In the genomic region with DNA sequence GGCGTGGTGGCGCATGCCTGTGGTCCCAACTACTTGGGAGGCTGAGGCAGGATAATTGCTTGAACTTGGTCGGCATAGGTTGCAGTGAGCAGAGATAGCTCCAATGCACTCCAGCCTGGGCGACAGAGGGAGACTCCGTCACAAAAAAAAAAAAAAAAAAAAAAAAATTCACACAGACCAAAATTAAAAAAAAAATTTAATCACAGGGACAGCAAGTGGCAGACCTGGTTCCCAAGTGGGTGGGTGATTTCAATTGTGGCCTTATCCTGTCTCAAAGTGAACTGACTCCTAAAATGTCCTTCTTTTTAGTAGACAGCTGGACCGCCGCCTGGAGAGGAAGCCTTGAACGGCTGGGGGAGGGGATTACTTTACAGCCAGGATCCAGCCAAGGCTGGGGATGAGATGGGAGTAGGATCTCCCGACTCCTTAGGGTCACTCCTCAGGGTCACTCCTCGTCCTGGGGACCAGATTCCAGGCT, we compare ENCODE assay signal across 8 cellular contexts. TPM values are rescaled to one million over a fixed set of nuclear protein-coding genes. Genes with fewer than 3 reads are reported as not detected.
A peak's percentile ranks its signal among the peaks of the same experiment; 100 is the strongest.
DNase-seq lines count a peak whose midpoint lies in the region; ATAC-seq and TF ChIP-seq lines count a peak whose summit lies in the region.

No MANE protein-coding gene starts in this region.

- H3K27me3 ChIP-seq in breast epithelium (peaks cover 2 to 12% of the 10 kb centered on the region in 2 donors), muscle layer of duodenum (ENCODE audit: low read depth, low read length) (peaks cover 18% of the 10 kb centered on the region)

- H3K36me3 ChIP-seq in breast epithelium: no peaks in the 10 kb centered on the region
- H3K36me3 ChIP-seq in muscle layer of duodenum (ENCODE audit: control insufficient read depth in 1 of 2, insufficient read depth in 2 of 2, low read length in 2 of 2): no peaks in the 10 kb centered on the region

- H3K9me3 ChIP-seq in breast epithelium: no peaks in the 10 kb centered on the region
- no peaks in the 10 kb centered on the region for H3K9me3 ChIP-seq in muscle layer of duodenum (ENCODE audit: control insufficient read depth in 1 of 2, low read length in 2 of 2)

- peaks cover 25% of the 10 kb centered on the region for H3K27me3 Mint-ChIP-seq in HFFc6 (ENCODE audit: insufficient read depth)

- H3K4me3 Mint-ChIP-seq in HFFc6: peak overlapping the region; percentile 77

- no peak for TF ChIP-seq CTCF in AG10803 (conservative IDR thresholded peaks at IDR 0.05; ENCODE audit: low read length)
- no peak for TF ChIP-seq CTCF in HFFc6 (IDR thresholded peaks at IDR 0.05)
- TF ChIP-seq CTCF in breast epithelium (IDR thresholded peaks at IDR 0.05): no peak

- no peak for ATAC-seq in HG02970 (IDR thresholded peaks at IDR 0.05; ENCODE audit: low FRiP score, unreplicated experiment)
- ATAC-seq in HG02588 (IDR thresholded peaks at IDR 0.05; ENCODE audit: unreplicated experiment): no peak
- ATAC-seq in HG03571 (IDR thresholded peaks at IDR 0.05; ENCODE audit: unreplicated experiment): no peak

- H3K4me1 ChIP-seq in breast epithelium: peaks cover 0 to 11% of the 10 kb centered on the region in 2 donors
- peaks cover 3 to 16% of the 10 kb centered on the region in 2 donors for H3K4me1 ChIP-seq in muscle layer of duodenum (ENCODE audit: control insufficient read depth in 1 of 2, insufficient read depth in 2 of 2, low read length in 2 of 2)

- no peaks in the 10 kb centered on the region for H3K36me3 Mint-ChIP-seq in HFFc6 (ENCODE audit: low read depth)

- H3K27ac Mint-ChIP-seq in HFFc6: no peak overlapping the region

- intact Hi-C loops in breast epithelium (cut with DNase I; ENCODE audit: low total_unique reads): no loop called here

- no peak for TF ChIP-seq POLR2A in breast epithelium (IDR thresholded peaks at IDR 0.05)

- DNase-seq in AG10803 (ENCODE audit: low read depth) (no peak), HFFc6 (no peak), breast epithelium (ENCODE audit: low spot score in 2 of 2) (peak in 1 of 2 donors; percentile 12), kidney glomerular epithelial cell (lab: John Stamatoyannopoulos, UW) (no peak)

- H3K4me3 ChIP-seq in AG10803 (ENCODE audit: low read length) (peak overlapping the region; percentile 35), breast epithelium (peak overlapping the region in 2 of 3 donors; percentile 56 to 73), muscle layer of duodenum (ENCODE audit: low read depth in 1 of 2, low read length in 2 of 2) (peak overlapping the region; percentile 50 to 67)

- no peaks in the 10 kb centered on the region for H3K9me3 Mint-ChIP-seq in HFFc6

- H3K27ac ChIP-seq in breast epithelium: no peak overlapping the region
- H3K27ac ChIP-seq in muscle layer of duodenum (ENCODE audit: low read length): no peak overlapping the region

- H3K4me1 Mint-ChIP-seq in HFFc6 (ENCODE audit: low read depth): peaks cover 27% of the 10 kb centered on the region

RNA-seq across cellular contexts. Expression of a gene that starts 1.6 kb away (rescaled TPM):
- under 1 TPM in 2 of 6 experiments, not detected in 4; 0.05 to 0.10 TPM for total RNA-seq in HFFc6 (2021; fragmentation: NEBNext Ultra II Directional; extraction: Animal tissue kit (Norgen Biotek cat#: 25700))
- 1 to 10 TPM in 1 of 3 donors, under 1 TPM in 1, not detected in 1; 0.66 to 1.3 TPM for total RNA-seq in breast epithelium

RNA-seq across cellular contexts. Expression of a gene that starts 30.7 kb away (rescaled TPM):
- total RNA-seq in HFFc6 (2021; fragmentation: NEBNext Ultra II Directional; extraction: Animal tissue kit (Norgen Biotek cat#: 25700)): 10 to 100 TPM; 46.2 to 59.8 (median 55.4) TPM
- 10 to 100 TPM; 37.6 to 52.4 (median 52.1) TPM for total RNA-seq in breast epithelium
